8 cellular contexts compared by ENCODE assay signal in the genomic region with DNA sequence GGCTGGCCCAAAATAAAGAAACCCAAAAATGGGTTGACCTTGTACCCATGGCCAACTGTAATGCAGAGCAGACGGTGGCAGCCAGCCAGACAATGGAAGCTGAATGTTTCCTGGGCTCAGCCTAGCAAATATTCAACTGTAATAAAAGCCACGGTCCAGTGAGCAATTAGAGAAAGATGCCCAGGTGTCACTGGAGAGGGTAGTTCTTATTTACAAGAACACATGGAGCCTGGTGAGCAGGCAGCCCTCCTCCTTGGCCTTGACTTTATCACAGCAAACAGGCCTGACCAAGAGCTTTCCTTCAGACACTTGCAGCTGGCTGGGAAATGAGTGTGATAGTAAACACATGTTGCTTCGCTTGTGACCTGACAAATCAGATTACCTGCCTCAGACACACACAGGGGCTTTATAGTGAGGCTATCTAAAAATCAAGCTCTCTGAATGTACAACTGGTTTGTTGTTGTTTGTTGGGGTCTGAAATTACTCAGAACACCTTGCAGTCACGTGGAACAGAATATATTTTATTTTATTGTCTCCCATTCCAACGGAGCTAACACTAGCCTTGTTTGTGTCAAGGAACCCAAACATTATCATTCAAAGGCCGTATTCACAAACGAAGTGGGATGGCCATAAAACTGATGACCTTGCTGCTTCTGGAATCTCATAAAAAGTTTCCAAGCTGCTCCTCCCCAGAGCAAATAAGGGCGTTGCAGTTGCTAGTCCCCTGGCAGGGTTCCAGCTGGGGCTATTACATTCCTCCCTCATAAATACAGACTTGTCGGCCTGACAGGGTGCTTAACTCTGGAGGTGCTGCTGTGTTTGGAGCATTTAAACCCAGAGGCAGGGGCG.
DNase-seq lines count a peak whose midpoint lies in the region; ATAC-seq and TF ChIP-seq lines count a peak whose summit lies in the region.

No MANE protein-coding gene starts in this region.

- no peaks in the 10 kb centered on the region for H3K27me3 ChIP-seq in neural progenitor cell

- H3K36me3 Mint-ChIP-seq in neural progenitor cell: no peaks in the 10 kb centered on the region

- no peak for TF ChIP-seq CTCF in neural progenitor cell (IDR thresholded peaks at IDR 0.05)

- H3K4me3 Mint-ChIP-seq in neural progenitor cell: no peak overlapping the region

- peaks cover 14% of the 10 kb centered on the region for H3F3A ChIP-seq in neural progenitor cell (ENCODE audit: low read depth)

- no peaks in the 10 kb centered on the region for H3K79me2 ChIP-seq in neural progenitor cell (ENCODE audit: low read depth)

- DNase-seq in H4 (ENCODE audit: low spot score): peak; percentile 90
- DNase-seq in NCI-H510A treated with DMSO at 0.1 percent for 48 hours (lab: John Stamatoyannopoulos, UW): peak; percentile 86
- DNase-seq in epidermal melanocyte (ENCODE audit: insufficient read length, low spot score): peak; percentile 71
- no peak for DNase-seq in neural progenitor cell (ENCODE audit: low spot score)
- DNase-seq in amniotic stem cell (lab: John Stamatoyannopoulos, UW): no peak
- no peak for DNase-seq in cortex of kidney (lab: John Stamatoyannopoulos, UW)
- DNase-seq in Kasumi-1 (lab: John Stamatoyannopoulos, UW): no peak

- H4K20me1 ChIP-seq in neural progenitor cell (ENCODE audit: low read depth): no peaks in the 10 kb centered on the region

- H3K4me1 ChIP-seq in neural progenitor cell: peaks cover 14% of the 10 kb centered on the region

- H3K9me3 Mint-ChIP-seq in neural progenitor cell: no peaks in the 10 kb centered on the region

- H3K4me2 ChIP-seq in neural progenitor cell: no peak overlapping the region

- H3K4me3 ChIP-seq in neural progenitor cell: no peak overlapping the region

- H3K27ac ChIP-seq in neural progenitor cell: no peak overlapping the region

- peak overlapping the region; percentile 8 for H3K27ac Mint-ChIP-seq in neural progenitor cell

- no peak overlapping the region for H3K9ac ChIP-seq in neural progenitor cell

- no peak overlapping the region for H2AFZ ChIP-seq in neural progenitor cell (replicated peaks)

- peaks cover 4% of the 10 kb centered on the region for H3K27me3 Mint-ChIP-seq in neural progenitor cell (ENCODE audit: insufficient read depth, low read depth)

- no peak for ATAC-seq in GM18858 (IDR thresholded peaks at IDR 0.05; ENCODE audit: unreplicated experiment)

- H3K4me1 Mint-ChIP-seq in neural progenitor cell: peaks cover 13% of the 10 kb centered on the region

- no peaks in the 10 kb centered on the region for H3K9me3 ChIP-seq in neural progenitor cell (ENCODE audit: low read depth)

- no peaks in the 10 kb centered on the region for H3K36me3 ChIP-seq in neural progenitor cell

Comparison
In these comparisons a context has a peak if more than half of its experiments do, and no peak if none do; other contexts are left out.
1. DNase-seq: peak in H4 (single experiment), NCI-H510A treated with DMSO at 0.1 percent for 48 hours (single experiment) and epidermal melanocyte (single experiment); none in neural progenitor cell (single experiment), amniotic stem cell (single experiment), cortex of kidney (single experiment) and Kasumi-1 (0 of 2).